In the genomic region with DNA sequence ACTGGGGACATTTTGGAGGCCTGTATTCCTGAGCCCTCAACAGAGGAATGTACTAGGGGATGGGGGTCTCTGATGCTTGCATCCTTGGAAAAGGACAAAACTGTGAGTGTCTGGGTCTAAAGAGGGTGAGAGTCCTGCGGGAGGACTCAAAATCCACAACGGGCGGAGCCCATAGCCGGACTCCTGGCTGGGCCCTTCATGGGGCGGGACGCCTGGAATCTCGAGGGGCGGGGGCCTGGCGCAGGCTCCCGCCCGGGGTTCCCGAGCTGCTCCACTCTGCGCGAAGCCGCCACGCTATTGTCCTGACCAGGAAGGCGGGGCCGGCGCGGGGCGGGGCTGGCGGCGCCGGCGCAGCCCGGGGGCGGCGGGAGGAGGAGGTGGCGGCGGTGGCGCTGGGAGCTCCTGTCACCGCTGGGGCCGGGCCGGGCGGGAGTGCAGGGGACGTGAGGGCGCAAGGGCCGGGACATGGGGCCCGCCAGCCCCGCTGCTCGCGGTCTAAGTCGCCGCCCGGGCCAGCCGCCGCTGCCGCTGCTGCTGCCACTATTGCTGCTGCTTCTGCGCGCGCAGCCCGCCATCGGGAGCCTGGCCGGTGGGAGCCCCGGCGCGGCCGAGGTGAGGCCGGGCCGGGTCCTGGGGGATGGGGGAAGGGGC, we compare ENCODE assay signal across 8 cellular contexts. TPM values are rescaled to one million over a fixed set of nuclear protein-coding genes. Genes with fewer than 3 reads are reported as not detected.
A peak's percentile ranks its signal among the peaks of the same experiment; 100 is the strongest.
DNase-seq lines count a peak whose midpoint lies in the region; ATAC-seq and TF ChIP-seq lines count a peak whose summit lies in the region.

APLP1 (plus strand) TSS at position 403 of the 651 bp plus-strand sequence; CDS start at position 466, 63 bp downstream.

- H3K27me3 ChIP-seq in HUES48 (ENCODE audit: control insufficient read depth, insufficient read depth, low read length) = peaks cover 29% of the 10 kb centered on the region
- H3K27me3 ChIP-seq in SK-N-SH (ENCODE audit: insufficient read depth) = no peaks in the 10 kb centered on the region
- H3K27me3 ChIP-seq in heart left ventricle = peaks cover 0 to 29% (median 8%) of the 10 kb centered on the region in 9 donors
- no peaks in the 10 kb centered on the region for H3K27me3 ChIP-seq in prostate gland (replicated peaks; ENCODE audit: insufficient read depth)
- H3K27me3 ChIP-seq in vagina = no peaks in the 10 kb centered on the region

- peaks cover 13% of the 10 kb centered on the region for H3K4me1 Mint-ChIP-seq in Calu3 (ENCODE audit: low read depth, unreplicated experiment)
- peaks cover 14% of the 10 kb centered on the region for H3K4me1 Mint-ChIP-seq in activated naive CD8-positive, alpha-beta T cell treated with anti-CD3 and anti-CD28 coated beads, Interleukin-2, amount 10 ng/mL, durations not matched to agents 7 days and 5 days

- peak within 1 kb of the TSS; percentile 96 for H3K4me2 ChIP-seq in SK-N-SH

- POLR2A ChIA-PET in SK-N-SH (lab: Yijun Ruan, JAX) = interaction anchor here (0.7 to 1.4 kb wide), 6 partner anchors 14 to 186 kb away, joined by 3 to 7 read pairs (median 4); partner anchors contain the start of genes LIN37 and THAP8
- POLR2A ChIA-PET in activated naive CD8-positive, alpha-beta T cell treated with anti-CD3 and anti-CD28 coated beads, Interleukin-2, amount 10 ng/mL, durations not matched to agents 7 days and 5 days (lab: Charles Lee) = interaction anchor here (0.7 to 1.7 kb wide), 2 partner anchors 32 to 63 kb away, joined by 3 to 5 read pairs; no protein-coding TSS in a partner anchor

- no peaks in the 10 kb centered on the region for H3K9me2 ChIP-seq in SK-N-SH

- no peaks in the 10 kb centered on the region for H4K20me1 ChIP-seq in SK-N-SH (ENCODE audit: insufficient read depth)

- under 1% methylated on average over 23 of the region's 60 CpGs for WGBS in SK-N-SH (ENCODE audit: low lambda C conversion rate)
- WGBS in heart left ventricle, 4 donors = 0 to 1% (median 0%) methylated on average over 1 to 60 of the region's 60 CpGs
- 2% methylated on average over 60 of the region's 60 CpGs for WGBS in prostate gland

- BruUV-seq in Calu3 (replicated peaks; lab: Mats Ljungman, UMichigan) = no TSS peak

- H3F3A ChIP-seq in SK-N-SH (replicated peaks; ENCODE audit: insufficient read depth) = no peaks in the 10 kb centered on the region

- ATAC-seq in activated naive CD8-positive, alpha-beta T cell treated with anti-CD3 and anti-CD28 coated beads, Interleukin-2, amount 10 ng/mL, durations not matched to agents 7 days and 5 days (ENCODE audit: low read depth) = peak; percentile 65
- ATAC-seq in heart left ventricle (peak; percentile 55 to 94 (median 92)), HG03460 (IDR thresholded peaks at IDR 0.05; ENCODE audit: unreplicated experiment) (no peak)

- H3K27ac ChIP-seq in HUES48 (ENCODE audit: low read depth, low read length) (peak within 1 kb of the TSS; percentile 68), SK-N-SH (ENCODE audit: low read depth in 2 of 2, low read length in 1 of 2) (peak within 1 kb of the TSS in 1 of 2 experiments; percentile 75; a peak in 2 of 4 replicates), heart left ventricle (peak within 1 kb of the TSS in 1 of 12 donors; percentile 34), prostate gland (no peak within 1 kb of the TSS), vagina (no peak within 1 kb of the TSS)

- H3K9me3 Mint-ChIP-seq in Calu3 (ENCODE audit: low read depth, unreplicated experiment) = no peaks in the 10 kb centered on the region
- H3K9me3 Mint-ChIP-seq in activated naive CD8-positive, alpha-beta T cell treated with anti-CD3 and anti-CD28 coated beads, Interleukin-2, amount 10 ng/mL, durations not matched to agents 7 days and 5 days = peaks cover 1% of the 10 kb centered on the region

- peaks cover 17% of the 10 kb centered on the region for H3K36me3 Mint-ChIP-seq in Calu3 (ENCODE audit: insufficient read depth, unreplicated experiment)
- H3K36me3 Mint-ChIP-seq in activated naive CD8-positive, alpha-beta T cell treated with anti-CD3 and anti-CD28 coated beads, Interleukin-2, amount 10 ng/mL, durations not matched to agents 7 days and 5 days = no peaks in the 10 kb centered on the region

- H3K27me3 Mint-ChIP-seq in Calu3 (ENCODE audit: unreplicated experiment) = peaks cover 67% of the 10 kb centered on the region
- H3K27me3 Mint-ChIP-seq in activated naive CD8-positive, alpha-beta T cell treated with anti-CD3 and anti-CD28 coated beads, Interleukin-2, amount 10 ng/mL, durations not matched to agents 7 days and 5 days = peaks cover 27% of the 10 kb centered on the region

- H3K79me2 ChIP-seq in SK-N-SH (ENCODE audit: insufficient read depth) = no peaks in the 10 kb centered on the region

- TF ChIP-seq CTCF in Calu3 (IDR thresholded peaks at IDR 0.05; ENCODE audit: unreplicated experiment) = no peak
- TF ChIP-seq CTCF in SK-N-SH (IDR thresholded peaks at IDR 0.05) = no peak
- no peak for TF ChIP-seq CTCF in heart left ventricle (IDR thresholded peaks at IDR 0.05)
- TF ChIP-seq CTCF in prostate gland (IDR thresholded peaks at IDR 0.05) = no peak
- TF ChIP-seq CTCF in vagina (IDR thresholded peaks at IDR 0.05) = no peak

- peak within 1 kb of the TSS; percentile 62 for H3K4me3 ChIP-seq in HUES48 (ENCODE audit: low read depth, low read length)
- H3K4me3 ChIP-seq in SK-N-SH (ENCODE audit: low read depth in 2 of 2, low read length in 1 of 2) = peak within 1 kb of the TSS; percentile 52 to 60
- H3K4me3 ChIP-seq in heart left ventricle = peak within 1 kb of the TSS; percentile 34 to 67 (median 56)
- peak within 1 kb of the TSS; percentile 37 to 48 for H3K4me3 ChIP-seq in prostate gland
- H3K4me3 ChIP-seq in vagina = peak within 1 kb of the TSS; percentile 43 to 64

- no peak for TF ChIP-seq RAD21 in SK-N-SH (IDR thresholded peaks at IDR 0.05; ENCODE audit: low read length)

- intact Hi-C loops in Calu3 (cut with micrococcal nuclease; ENCODE audit: unreplicated experiment) (no loop called here), heart left ventricle (cut with DNase I) (no loop called here), prostate gland (cut with DNase I) (no loop called here), vagina (cut with DNase I) (no loop called here)

- no peak for TF ChIP-seq EP300 in SK-N-SH (IDR thresholded peaks at IDR 0.05; ENCODE audit: borderline replicate concordance in 1 of 2, low read depth in 1 of 2, low read length in 1 of 2)

- H3K9ac ChIP-seq in HUES48 (ENCODE audit: low read depth, low read length) (no peak within 1 kb of the TSS), SK-N-SH (no peak within 1 kb of the TSS)

- H3K4me1 ChIP-seq in HUES48 (ENCODE audit: control insufficient read depth, insufficient read depth, low read length) = peaks cover 2% of the 10 kb centered on the region; the same call in 1 of the 2 replicates
- H3K4me1 ChIP-seq in SK-N-SH (ENCODE audit: control insufficient read depth in 1 of 2, insufficient read depth in 2 of 2, low read depth in 1 of 2, low read length in 1 of 2) = peaks cover 7 to 11% of the 10 kb centered on the region in 2 experiments; a peak in 2 of 4 replicates
- peaks cover 0 to 26% (median 18%) of the 10 kb centered on the region in 12 donors for H3K4me1 ChIP-seq in heart left ventricle
- peaks cover 15% of the 10 kb centered on the region for H3K4me1 ChIP-seq in prostate gland (replicated peaks)
- peaks cover 18% of the 10 kb centered on the region for H3K4me1 ChIP-seq in vagina

- H3K9me3 ChIP-seq in HUES48 (ENCODE audit: control insufficient read depth, insufficient read depth, low read length) = no peaks in the 10 kb centered on the region
- H3K9me3 ChIP-seq in SK-N-SH = no peaks in the 10 kb centered on the region
- no peaks in the 10 kb centered on the region for H3K9me3 ChIP-seq in heart left ventricle
- H3K9me3 ChIP-seq in prostate gland = no peaks in the 10 kb centered on the region
- H3K9me3 ChIP-seq in vagina = no peaks in the 10 kb centered on the region

- no peak within 1 kb of the TSS for H3K27ac Mint-ChIP-seq in Calu3 (ENCODE audit: unreplicated experiment)
- H3K27ac Mint-ChIP-seq in activated naive CD8-positive, alpha-beta T cell treated with anti-CD3 and anti-CD28 coated beads, Interleukin-2, amount 10 ng/mL, durations not matched to agents 7 days and 5 days = no peak within 1 kb of the TSS

- no peaks in the 10 kb centered on the region for H3K36me3 ChIP-seq in HUES48 (ENCODE audit: control insufficient read depth, insufficient read depth, low read length)
- H3K36me3 ChIP-seq in SK-N-SH (replicated peaks in 1 of 2; ENCODE audit: control insufficient read depth in 1 of 2, insufficient read depth in 2 of 2, low read length in 1 of 2) = no peaks in the 10 kb centered on the region
- H3K36me3 ChIP-seq in heart left ventricle = no peaks in the 10 kb centered on the region
- H3K36me3 ChIP-seq in prostate gland = no peaks in the 10 kb centered on the region
- H3K36me3 ChIP-seq in vagina = no peaks in the 10 kb centered on the region

- no peak for TF ChIP-seq POLR2A in heart left ventricle (IDR thresholded peaks at IDR 0.05)
- no peak for TF ChIP-seq POLR2A in prostate gland (IDR thresholded peaks at IDR 0.05)
- no peak for TF ChIP-seq POLR2A in vagina (IDR thresholded peaks at IDR 0.05)

- peak within 1 kb of the TSS; percentile 58 for H3K4me3 Mint-ChIP-seq in Calu3 (ENCODE audit: low read depth, unreplicated experiment)
- H3K4me3 Mint-ChIP-seq in activated naive CD8-positive, alpha-beta T cell treated with anti-CD3 and anti-CD28 coated beads, Interleukin-2, amount 10 ng/mL, durations not matched to agents 7 days and 5 days = peak within 1 kb of the TSS; percentile 66

- CTCF ChIA-PET in Calu3 (lab: Charles Lee) (interaction anchor here (0.6 to 1.7 kb wide), 4 partner anchors 11 to 124 kb away, joined by 3 to 5 read pairs (median 4); partner anchors contain the start of gene KIRREL2), SK-N-SH (lab: Yijun Ruan, JAX) (interaction anchor here (0.9 to 4.2 kb wide), 3 partner anchors 13 to 63 kb away, joined by 3 to 18 read pairs (median 4); partner anchors contain the start of gene NFKBID)

- peak within 1 kb of the TSS; percentile 76; the same call in 1 of the 2 replicates for H2AFZ ChIP-seq in SK-N-SH (ENCODE audit: low read depth)

- peak; percentile 82 for DNase-seq in Calu3
- DNase-seq in SK-N-SH = peak; percentile 92
- DNase-seq in activated naive CD8-positive, alpha-beta T cell treated with anti-CD3 and anti-CD28 coated beads, Interleukin-2, amount 10 ng/mL, durations not matched to agents 7 days and 5 days = peak; percentile 82
- DNase-seq in heart left ventricle = peak; percentile 74 to 87 (median 81)
- peak; percentile 57 for DNase-seq in prostate gland (ENCODE audit: low spot score)
- no peak for DNase-seq in vagina (ENCODE audit: extremely low spot score in 2 of 2)

TF ChIP-seq in SK-N-SH, 30 proteins besides CTCF, POLR2A, EP300 and RAD21 (continues in another document):
- no peak for TF ChIP-seq SMC3 (IDR thresholded peaks at IDR 0.05; ENCODE audit: low read depth, low read length)

RNA-seq across cellular contexts. Expression of gene APLP1, which starts in this region (rescaled TPM):
- 11.5 and 15.8 TPM in 2 replicates for total RNA-seq in Calu3 (2022)
- polyA plus RNA-seq in SK-N-SH (2012; rRNA removed) = 31.8 and 66.7 TPM in 2 replicates
- polyA plus RNA-seq in SK-N-SH (2012; cell fraction: cytosol; rRNA removed) = 22.4 and 36.2 TPM in 2 replicates
- 41.1 and 43.6 TPM in 2 replicates for polyA plus RNA-seq in SK-N-SH (2012; cell fraction: nucleus; rRNA removed)
- 1 to 10 TPM; 1.2 to 1.4 TPM for total RNA-seq in activated naive CD8-positive, alpha-beta T cell treated with anti-CD3 and anti-CD28 coated beads, Interleukin-2, amount 10 ng/mL, durations not matched to agents 7 days and 5 days
- 10 to 100 TPM in 8 of 9 donors, 1 to 10 TPM in 1; 8.9 to 44.3 (median 25.3) TPM for total RNA-seq in heart left ventricle
- 10 to 100 TPM in 1 of 2 donors, 1 to 10 TPM in 1; 2.1 to 19.0 TPM for polyA plus RNA-seq in heart left ventricle
- 10 to 100 TPM in 1 of 2 donors, 1 to 10 TPM in 1; 3.6 to 38.0 TPM for total RNA-seq in prostate gland
- total RNA-seq in vagina = 1.5 TPM

Comparison
In these comparisons a context has a peak if more than half of its experiments do, and no peak if none do; other contexts are left out.
1. DNase-seq: peak in Calu3 (single experiment), SK-N-SH (single experiment), activated naive CD8-positive, alpha-beta T cell treated with anti-CD3 and anti-CD28 coated beads, Interleukin-2, amount 10 ng/mL, durations not matched to agents 7 days and 5 days (single experiment), heart left ventricle (5 of 5) and prostate gland (single experiment); none in vagina (0 of 2).
2. Peak in every context shown above with its lines, with median percentiles within 50 percentile points of each other: H3K4me3 ChIP-seq.